8 cellular contexts compared by ENCODE assay signal in genomic region chr6:149941583-149942460, GRCh38. TPM values are rescaled to one million over a fixed set of nuclear protein-coding genes. Genes with fewer than 3 reads are reported as not detected.
DNase-seq lines count a peak whose midpoint lies in the region; ATAC-seq and TF ChIP-seq lines count a peak whose summit lies in the region.

TSS of gene ULBP2 (plus strand) at chr6:149942014. CDS start at chr6:149942073, 59 bp downstream.

- H3K27ac ChIP-seq in SJSA1 (no peak within 1 kb of the TSS), foreskin keratinocyte (peak within 1 kb of the TSS; percentile 54), neural progenitor cell (no peak within 1 kb of the TSS)

- peak within 1 kb of the TSS; percentile 91 for H3K4me2 ChIP-seq in neural progenitor cell

- H3K9ac ChIP-seq in neural progenitor cell, result no peak within 1 kb of the TSS

- H3K79me2 ChIP-seq in neural progenitor cell (ENCODE audit: low read depth), result no peaks in the 10 kb centered on the region

- H3K9me3 ChIP-seq in SJSA1 (replicated peaks), result no peaks in the 10 kb centered on the region
- H3K9me3 ChIP-seq in neural progenitor cell (ENCODE audit: low read depth), result no peaks in the 10 kb centered on the region

- H3K4me3 Mint-ChIP-seq in neural progenitor cell, result peak within 1 kb of the TSS; percentile 91

- H3K4me1 Mint-ChIP-seq in neural progenitor cell, result peaks cover 7% of the 10 kb centered on the region

- H3K9me3 Mint-ChIP-seq in neural progenitor cell, result peaks cover 3% of the 10 kb centered on the region

- peak within 1 kb of the TSS; percentile 75 for H2AFZ ChIP-seq in neural progenitor cell (replicated peaks)

- H3K4me1 ChIP-seq in SJSA1 (replicated peaks) (peaks cover 9% of the 10 kb centered on the region), foreskin keratinocyte (no peaks in the 10 kb centered on the region), neural progenitor cell (peaks cover 5% of the 10 kb centered on the region)

- H3F3A ChIP-seq in neural progenitor cell (ENCODE audit: low read depth), result no peaks in the 10 kb centered on the region

- ATAC-seq in foreskin keratinocyte, result peak; percentile 93
- peak; percentile 92 for ATAC-seq in stimulated activated naive CD8-positive, alpha-beta T cell treated with anti-CD3 and anti-CD28 coated beads, Interleukin-15, Interleukin-2, amounts not matched to agents 100 U/mL and 50 U/mL, for 24 hours
- ATAC-seq in GM19035 (IDR thresholded peaks at IDR 0.05; ENCODE audit: unreplicated experiment), result no peak

- TF ChIP-seq CTCF in foreskin keratinocyte (conservative IDR thresholded peaks at IDR 0.05), result peak; percentile 4
- TF ChIP-seq CTCF in neural progenitor cell (IDR thresholded peaks at IDR 0.05), result no peak

- DNase-seq in GDM1 (lab: John Stamatoyannopoulos, UW) (peak; percentile 33), M059J (ENCODE audit: low read depth) (peak; percentile 98), SJSA1 (ENCODE audit: low read depth in 1 of 2, low spot score in 2 of 2) (peak; percentile 90 to 94), foreskin keratinocyte (peak; percentile 88 to 93), neural progenitor cell (ENCODE audit: low spot score) (peak; percentile 83)
- peak; percentile 83 for DNase-seq in activated gamma-delta T cell treated with anti-CD3 and anti-CD28 coated beads, Interleukin-2, amount 50 U/mL, for 16 hours (ENCODE audit: low read depth)
- DNase-seq in stimulated activated naive CD8-positive, alpha-beta T cell treated with anti-CD3 and anti-CD28 coated beads, Interleukin-15, Interleukin-2, amounts not matched to agents 100 U/mL and 50 U/mL, for 24 hours, result peak; percentile 85

- no peak within 1 kb of the TSS for H3K27ac Mint-ChIP-seq in neural progenitor cell

- H3K27me3 ChIP-seq in SJSA1 (replicated peaks), result peaks cover 16% of the 10 kb centered on the region
- peaks cover 21% of the 10 kb centered on the region for H3K27me3 ChIP-seq in foreskin keratinocyte
- H3K27me3 ChIP-seq in neural progenitor cell, result peaks cover 95% of the 10 kb centered on the region

- H3K36me3 Mint-ChIP-seq in neural progenitor cell, result no peaks in the 10 kb centered on the region

- H4K20me1 ChIP-seq in neural progenitor cell (ENCODE audit: low read depth), result peaks cover 19% of the 10 kb centered on the region

- H3K4me3 ChIP-seq in SJSA1 (peak within 1 kb of the TSS; percentile 54), neural progenitor cell (peak within 1 kb of the TSS; percentile 57)

- peaks cover 78% of the 10 kb centered on the region for H3K27me3 Mint-ChIP-seq in neural progenitor cell (ENCODE audit: insufficient read depth, low read depth)

- H3K36me3 ChIP-seq in SJSA1 (no peaks in the 10 kb centered on the region), neural progenitor cell (no peaks in the 10 kb centered on the region)

RNA-seq across cellular contexts. Expression of gene ULBP2, which starts in this region (rescaled TPM):
- 75.7 and 88.8 TPM in 2 replicates for total RNA-seq in M059J (2014; rRNA removed; shearing (Covaris generic))
- 12.2 and 19.7 TPM in 2 replicates for total RNA-seq in SJSA1 (2014; rRNA removed; shearing (Covaris generic))
- total RNA-seq in foreskin keratinocyte, result 8.3 and 10.6 TPM in 2 replicates
- 9.8 and 9.9 TPM in 2 replicates for polyA plus RNA-seq in foreskin keratinocyte
- not detected in 2 replicates for total RNA-seq in neural progenitor cell (ENCODE audit: low replicate concordance)

Comparison
In these comparisons a context has a peak if more than half of its experiments do, and no peak if none do; other contexts are left out.
1. Peak in DNase-seq, H3K4me3 ChIP-seq and H3K4me2 ChIP-seq in neural progenitor cell; RNA of the gene not detected or under 1 TPM.
2. DNase-seq: peak in every context shown above with its lines; median percentile 98 in M059J; 92 in SJSA1; 90 in foreskin keratinocyte; 85 in stimulated activated naive CD8-positive, alpha-beta T cell treated with anti-CD3 and anti-CD28 coated beads, Interleukin-15, Interleukin-2, amounts not matched to agents 100 U/mL and 50 U/mL, for 24 hours; 83 in activated gamma-delta T cell treated with anti-CD3 and anti-CD28 coated beads, Interleukin-2, amount 50 U/mL, for 16 hours; 83 in neural progenitor cell; 33 in GDM1.